In genomic region chr5:6626494-6626893, GRCh38 we compare ENCODE assay signal across 31 cellular contexts.
"Had no signal": no experiment of that assay in that cellular context is flagged by ENCODE, and none has a peak within 500 bp of the region (broad histone marks: within the 10 kb centered on the region; RNA-seq: fewer than 3 reads in every experiment).

No MANE protein-coding gene starts in this region.

- H3K27ac Mint-ChIP-seq: immature natural killer cell; natural killer cell; nephron progenitor cell; neural progenitor cell; stimulated activated memory B cell treated with anti-CD40 and anti-IgM and Interleukin-4, amounts not matched to agents 10 μg/mL and 1 μg/mL and 100 μg/mL, for 72 hours; stimulated activated naive CD8-positive, alpha-beta T cell treated with anti-CD3 and anti-CD28 coated beads, Interleukin-15, amount 100 ng/mL, for 72 hours had no signal

- H3K27ac ChIP-seq: left lung, lower lobe of right lung, neural progenitor cell, neutrophil, parathyroid adenoma, thyroid gland, transverse colon, upper lobe of right lung had no signal

- H3K9ac ChIP-seq: neural progenitor cell, parathyroid adenoma had no signal

- DNase-seq: hypothalamus; immature natural killer cell; kidney; left colon; left lung; lower lobe of right lung; mammary epithelial cell; mesenchymal stem cell; naive B cell; natural killer cell; nephron progenitor cell; occipital lobe; retina; right cardiac atrium; stimulated activated CD4-positive, alpha-beta T cell treated with anti-CD3 and anti-CD28 coated beads, Interleukin-1b, Interleukin-23, amount 100 ng/mL, for 48 hours; stimulated activated CD4-positive, alpha-beta T cell treated with anti-CD3 and anti-CD28 coated beads, Interleukin-2, amount 100 ng/mL, for 48 hours; stimulated activated CD4-positive, alpha-beta T cell treated with anti-CD3 and anti-CD28 coated beads, Interleukin-4, amount 100 ng/mL, for 4 hours; stimulated activated CD8-positive, alpha-beta memory T cell treated with anti-CD3 and anti-CD28 coated beads, Interleukin-4, amount 100 ng/mL, for 48 hours; stimulated activated naive CD4-positive, alpha-beta T cell treated with Interleukin-2 at 50 U/mL for 16 hours; stimulated activated naive CD8-positive, alpha-beta T cell treated with anti-CD3 and anti-CD28 coated beads, Interleukin-15, amount 100 ng/mL, for 72 hours; substantia nigra; thyroid gland; transverse colon; upper lobe of right lung had no signal

- ATAC-seq: left colon; left lung; lower lobe of right lung; natural killer cell; right cardiac atrium; stimulated activated memory B cell treated with anti-CD40 and anti-IgM and Interleukin-4, amounts not matched to agents 10 μg/mL and 1 μg/mL and 100 μg/mL, for 72 hours; stimulated activated naive CD8-positive, alpha-beta T cell treated with anti-CD3 and anti-CD28 coated beads, Interleukin-15, amount 100 ng/mL, for 72 hours; upper lobe of right lung had no signal

- H2AFZ ChIP-seq: neural progenitor cell, parathyroid adenoma had no signal

- H3K27me3 Mint-ChIP-seq: naive B cell; stimulated activated memory B cell treated with anti-CD40 and anti-IgM and Interleukin-4, amounts not matched to agents 10 μg/mL and 1 μg/mL and 100 μg/mL, for 72 hours; stimulated activated naive CD8-positive, alpha-beta T cell treated with anti-CD3 and anti-CD28 coated beads, Interleukin-15, amount 100 ng/mL, for 72 hours had no signal

- FAIRE-seq: islet of Langerhans, kidney, urothelium cell line had no signal

- H3K27me3 ChIP-seq: left lung, neural progenitor cell, neutrophil, thyroid gland, transverse colon, upper lobe of right lung had no signal

- H3K36me3 ChIP-seq: neural progenitor cell had no signal

- H3K4me1 ChIP-seq: parathyroid adenoma had no signal

- H3K4me3 Mint-ChIP-seq: immature natural killer cell; naive B cell; natural killer cell; nephron progenitor cell; neural progenitor cell; stimulated activated memory B cell treated with anti-CD40 and anti-IgM and Interleukin-4, amounts not matched to agents 10 μg/mL and 1 μg/mL and 100 μg/mL, for 72 hours; stimulated activated naive CD8-positive, alpha-beta T cell treated with anti-CD3 and anti-CD28 coated beads, Interleukin-15, amount 100 ng/mL, for 72 hours had no signal

- H3K9me3 Mint-ChIP-seq: nephron progenitor cell had no signal

- H3K4me3 ChIP-seq: left lung, lower lobe of right lung, neural progenitor cell, smooth muscle cell, thyroid gland, transverse colon, upper lobe of right lung had no signal

- H3K9me3 ChIP-seq: neutrophil, thyroid gland, transverse colon, upper lobe of right lung had no signal

- H3K4me2 ChIP-seq: neural progenitor cell, smooth muscle cell had no signal
